8 cellular contexts compared by ENCODE assay signal in the genomic region with DNA sequence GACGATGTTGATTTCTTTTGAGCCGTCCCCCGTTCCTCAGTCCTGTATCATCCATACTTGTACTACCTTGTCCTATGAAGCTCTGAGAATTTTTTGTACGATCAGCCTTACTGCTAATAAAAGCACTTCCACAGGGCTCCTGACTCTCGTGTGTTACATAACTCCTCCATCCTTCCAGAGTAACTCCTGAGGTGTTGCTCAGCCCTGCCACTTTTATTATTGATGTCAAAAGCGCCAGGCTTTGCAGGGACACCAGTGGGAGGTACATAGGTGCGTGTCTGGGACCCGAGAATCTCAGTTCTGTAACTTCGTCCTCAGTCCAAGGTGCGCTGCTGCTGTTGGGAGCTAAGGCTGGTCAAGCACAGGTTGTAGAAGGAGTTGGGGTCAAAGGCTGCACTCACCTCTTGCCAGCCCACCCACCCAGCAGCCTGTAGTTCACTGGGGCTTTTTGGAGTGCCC. TPM values are rescaled to one million over a fixed set of nuclear protein-coding genes. Genes with fewer than 3 reads are reported as not detected.
A peak's percentile ranks its signal among the peaks of the same experiment; 100 is the strongest.
DNase-seq lines count a peak whose midpoint lies in the region; ATAC-seq, FAIRE-seq and TF ChIP-seq lines count a peak whose summit lies in the region.

No MANE protein-coding gene starts in this region.

- peaks cover 32% of the 10 kb centered on the region for H3K4me1 Mint-ChIP-seq in memory B cell

- BruUV-seq in K562 (replicated peaks; lab: Mats Ljungman, UMichigan) = no TSS peak

- H3K36me3 Mint-ChIP-seq in memory B cell = peaks cover 38% of the 10 kb centered on the region

- H3K27ac ChIP-seq in 22Rv1 = peak overlapping the region; percentile 99
- H3K27ac ChIP-seq in K562 (ENCODE audit: extremely low read depth, low read depth, low read length) = peak overlapping the region; percentile 89

- H3K4me2 ChIP-seq in K562 (ENCODE audit: insufficient read depth, low read length) = peak overlapping the region; percentile 83

- peaks cover 5% of the 10 kb centered on the region for H3K9me1 ChIP-seq in K562 (ENCODE audit: control insufficient read depth, insufficient read depth, low read length)

- H3K27me3 Mint-ChIP-seq in memory B cell = peaks cover 17% of the 10 kb centered on the region

- intact Hi-C loops in K562 (cut with micrococcal nuclease) = no loop called here

- no peaks in the 10 kb centered on the region for H3K9me3 ChIP-seq in K562 (replicated peaks; ENCODE audit: control insufficient read depth, insufficient read depth, low read depth, low read length)

- peak; percentile 65 for FAIRE-seq in K562 (lab: Jason Lieb, UNC)

- no peak for DNase-seq in HFF-Myc (ENCODE audit: extremely low read depth, low read depth)
- DNase-seq in K562 (ENCODE audit: extremely low read depth in 1 of 4, low spot score in 3 of 4) = peak in 2 of 4 experiments; percentile 27 to 48
- DNase-seq in memory B cell (ENCODE audit: low spot score in 2 of 2) = no peak
- DNase-seq in NCI-H510A (lab: John Stamatoyannopoulos, UW) = no peak
- DNase-seq in NCI-H1417 treated with DMSO at 0.1 percent for 48 hours (lab: John Stamatoyannopoulos, UW) = no peak
- no peak for DNase-seq in NAMALWA (ENCODE audit: low spot score)
- DNase-seq in cerebellar nuclear complex (lab: John Stamatoyannopoulos, UW) = no peak

- H3K36me3 ChIP-seq in K562 (ENCODE audit: control insufficient read depth, insufficient read depth, low read length) = peaks cover 54% of the 10 kb centered on the region

- CTCF ChIA-PET in K562 (lab: Yijun Ruan, JAX; ENCODE audit: low intra/inter-chr PET ratio) = no interaction called here

- peak overlapping the region; percentile 77 for H3K4me3 ChIP-seq in HFF-Myc (replicated peaks; ENCODE audit: low read depth, low read length)
- H3K4me3 ChIP-seq in K562 = peak overlapping the region; percentile 70

- TF ChIP-seq RAD21 in K562 (CRISPR knock-in tag; conservative IDR thresholded peaks at IDR 0.05 in 1 of 2, IDR thresholded peaks at IDR 0.05 in 1 of 2) = no peak

- peaks cover 44% of the 10 kb centered on the region for H3K79me2 ChIP-seq in K562 (ENCODE audit: control insufficient read depth, insufficient read depth, low read length)

- ATAC-seq in K562 (peak; percentile 1), memory B cell (ENCODE audit: low read depth) (no peak)

- H3K27me3 ChIP-seq in K562 (ENCODE audit: control insufficient read depth in 2 of 2, insufficient read depth in 2 of 2, low read length in 2 of 2) = no peaks in the 10 kb centered on the region

- H4K20me1 ChIP-seq in K562 (replicated peaks; ENCODE audit: control insufficient read depth, insufficient read depth, low read length) = peaks cover 26% of the 10 kb centered on the region

- peaks cover 27 to 77% of the 10 kb centered on the region in 2 experiments for H3K4me1 ChIP-seq in K562 (replicated peaks in 1 of 2; ENCODE audit: control insufficient read depth in 2 of 2, insufficient read depth in 2 of 2, low read length in 2 of 2)

- TF ChIP-seq POLR2A in K562 (conservative IDR thresholded peaks at IDR 0.05) = no peak; the same call in none of the 2 replicates

- TF ChIP-seq CTCF in 22Rv1 (IDR thresholded peaks at IDR 0.05) (no peak), HFF-Myc (IDR thresholded peaks at IDR 0.05; ENCODE audit: low read depth, low read length, missing control alignments) (no peak), K562 (IDR thresholded peaks at IDR 0.05 in 2 of 3, conservative IDR thresholded peaks at IDR 0.05 in 1 of 3; ENCODE audit: insufficient read depth in 2 of 3, low read depth in 1 of 3, low read length in 3 of 3) (no peak)

- peak overlapping the region; percentile 10 for H3K27ac Mint-ChIP-seq in memory B cell

- in situ Hi-C loops in K562 (cut with MboI) = no loop called here

- WGBS in K562 (ENCODE audit: insufficient coverage, low coverage, missing lambda C conversion rate) = 7% methylated on average over 10 of the region's 10 CpGs

- POLR2A ChIA-PET in K562 (lab: Yijun Ruan, JAX) = interaction anchor here (0.5 to 6.3 kb wide), 8 partner anchors 9 to 401 kb away, joined by 3 to 144 read pairs (median 4); a partner anchor contains a TSS

- H3K4me3 Mint-ChIP-seq in memory B cell = peak overlapping the region; percentile 86

- no peaks in the 10 kb centered on the region for H3K9me3 Mint-ChIP-seq in memory B cell

- peak overlapping the region; percentile 86 to 100 for H3K9ac ChIP-seq in K562 (ENCODE audit: insufficient read depth in 1 of 2, low read depth in 2 of 2, low read length in 2 of 2)

- TF ChIP-seq EP300 in K562 (IDR thresholded peaks at IDR 0.05; ENCODE audit: low read length) = no peak

- no peak overlapping the region for H2AFZ ChIP-seq in K562 (ENCODE audit: low read depth, low read length)

RNA-seq across cellular contexts. Expression of a gene that starts 1.0 kb away (rescaled TPM):
- 2.3 and 9.4 TPM in 2 replicates for total RNA-seq in K562 (2011; cell fraction: chromatin; rRNA removed; ENCODE audit: low replicate concordance)
- 15.4 and 16.7 TPM in 2 replicates for total RNA-seq in K562 (2011; cell fraction: nucleolus; rRNA removed)
- 6.6 and 8.9 TPM in 2 replicates for total RNA-seq in K562 (2011; cell fraction: nucleoplasm; rRNA removed)
- total RNA-seq in K562 (2014; rRNA removed) (18.8 and 20.9 TPM in 2 replicates), K562 (2014; rRNA removed; fragmentation: Illumina TruSeq; extraction: Trizol) (1.4 and 2.1 TPM in 2 replicates), K562 (2015; rRNA removed; fragmentation: Illumina TruSeq; extraction: Trizol) (3.5 and 3.7 TPM in 2 replicates), K562 (2021) (7.8 and 8.5 TPM in 2 replicates)
- polyA plus RNA-seq in K562 (2011; rRNA removed) (1.7 and 2.3 TPM in 2 replicates), K562 (2014; fragmentation: Illumina TruSeq; extraction: Trizol) (1.3 and 2.0 TPM in 2 replicates), K562 (2014; fragmentation: Nextera tagmentation; extraction: Ambion mirVana) (under 1 TPM; 0.50 to 0.53 TPM), K562 (2014; rRNA removed) (13.5 and 14.3 TPM in 2 replicates)
- 1.4 and 7.3 TPM in 2 replicates for polyA plus RNA-seq in K562 (2011; cell fraction: cytosol; rRNA removed)
- 2.0 and 9.3 TPM in 2 replicates for polyA plus RNA-seq in K562 (2011; cell fraction: nucleus; rRNA removed)
- polyA plus RNA-seq in K562 (2012) = 4.0 and 6.4 TPM in 2 replicates
- 1.4 and 2.4 TPM in 2 replicates for polyA minus RNA-seq in K562 (2011; rRNA and poly(A)+ RNA removed)
- polyA minus RNA-seq in K562 (2011; cell fraction: cytosol; rRNA and poly(A)+ RNA removed) = 3.8 and 6.0 TPM in 2 replicates
- 13.9 and 15.2 TPM in 2 replicates for polyA minus RNA-seq in K562 (2011; cell fraction: nucleus; rRNA and poly(A)+ RNA removed)

RNA-seq across cellular contexts. Expression of a gene that starts 7.1 kb away (rescaled TPM):
- 9.6 and 34.7 TPM in 2 replicates for total RNA-seq in K562 (2011; cell fraction: chromatin; rRNA removed; ENCODE audit: low replicate concordance)
- 25.8 and 31.3 TPM in 2 replicates for total RNA-seq in K562 (2011; cell fraction: nucleolus; rRNA removed)
- total RNA-seq in K562 (2011; cell fraction: nucleoplasm; rRNA removed) = 17.1 and 17.3 TPM in 2 replicates
- total RNA-seq in K562 (2014; rRNA removed) = 2.7 and 4.0 TPM in 2 replicates
- total RNA-seq in K562 (2014; rRNA removed; fragmentation: Illumina TruSeq; extraction: Trizol) = 0.54 and 0.84 TPM in 2 replicates
- total RNA-seq in K562 (2015; rRNA removed; fragmentation: Illumina TruSeq; extraction: Trizol) = 0.51 and 0.87 TPM in 2 replicates
- total RNA-seq in K562 (2021) = 7.5 and 8.8 TPM in 2 replicates
- polyA plus RNA-seq in K562 (2011; rRNA removed) = 2.5 and 2.8 TPM in 2 replicates
- polyA plus RNA-seq in K562 (2011; cell fraction: cytosol; rRNA removed) = 1.4 and 6.8 TPM in 2 replicates
- 9.7 and 46.1 TPM in 2 replicates for polyA plus RNA-seq in K562 (2011; cell fraction: nucleus; rRNA removed)
- 2.2 and 3.3 TPM in 2 replicates for polyA plus RNA-seq in K562 (2012)
- 1.9 and 4.2 TPM in 2 replicates for polyA plus RNA-seq in K562 (2014; fragmentation: Illumina TruSeq; extraction: Trizol)
- polyA plus RNA-seq in K562 (2014; fragmentation: Nextera tagmentation; extraction: Ambion mirVana) = under 1 TPM; 0.04 to 0.06 TPM
- polyA plus RNA-seq in K562 (2014; rRNA removed) = 8.0 and 9.3 TPM in 2 replicates
- 0.21 and 1.3 TPM in 2 replicates for polyA minus RNA-seq in K562 (2011; rRNA and poly(A)+ RNA removed)
- 1.2 and 5.0 TPM in 2 replicates for polyA minus RNA-seq in K562 (2011; cell fraction: cytosol; rRNA and poly(A)+ RNA removed)
- 3.3 and 3.9 TPM in 2 replicates for polyA minus RNA-seq in K562 (2011; cell fraction: nucleus; rRNA and poly(A)+ RNA removed)

RNA-seq across cellular contexts. Expression of a gene that starts 13.7 kb away (rescaled TPM):
- total RNA-seq in K562 (2011; cell fraction: chromatin; rRNA removed; ENCODE audit: low replicate concordance) = 448 and 751 TPM in 2 replicates
- 282 and 327 TPM in 2 replicates for total RNA-seq in K562 (2011; cell fraction: nucleolus; rRNA removed)
- total RNA-seq in K562 (2011; cell fraction: nucleoplasm; rRNA removed) = 310 and 324 TPM in 2 replicates
- 155 and 156 TPM in 2 replicates for total RNA-seq in K562 (2014; rRNA removed)
- 51.8 and 71.6 TPM in 2 replicates for total RNA-seq in K562 (2014; rRNA removed; fragmentation: Illumina TruSeq; extraction: Trizol)
- total RNA-seq in K562 (2015; rRNA removed; fragmentation: Illumina TruSeq; extraction: Trizol) = 80.6 and 84.4 TPM in 2 replicates
- 238 and 263 TPM in 2 replicates for total RNA-seq in K562 (2021)
- polyA plus RNA-seq in K562 (2011; rRNA removed) = 36.5 and 68.2 TPM in 2 replicates
- polyA plus RNA-seq in K562 (2011; cell fraction: cytosol; rRNA removed) = 31.1 and 47.3 TPM in 2 replicates
- polyA plus RNA-seq in K562 (2011; cell fraction: nucleus; rRNA removed) = 397 and 581 TPM in 2 replicates
- polyA plus RNA-seq in K562 (2012) = 151 and 218 TPM in 2 replicates
- 143 and 145 TPM in 2 replicates for polyA plus RNA-seq in K562 (2014; fragmentation: Illumina TruSeq; extraction: Trizol)
- polyA plus RNA-seq in K562 (2014; fragmentation: Nextera tagmentation; extraction: Ambion mirVana) = 10 to 100 TPM; 10.3 to 16.7 TPM
- 140 and 171 TPM in 2 replicates for polyA plus RNA-seq in K562 (2014; rRNA removed)
- polyA minus RNA-seq in K562 (2011; rRNA and poly(A)+ RNA removed) = 33.4 and 36.1 TPM in 2 replicates
- 63.2 and 87.3 TPM in 2 replicates for polyA minus RNA-seq in K562 (2011; cell fraction: cytosol; rRNA and poly(A)+ RNA removed)
- 122 and 159 TPM in 2 replicates for polyA minus RNA-seq in K562 (2011; cell fraction: nucleus; rRNA and poly(A)+ RNA removed)

RNA-seq across cellular contexts. Expression of a gene that starts 21.4 kb away (rescaled TPM):
- 66.0 and 118 TPM in 2 replicates for total RNA-seq in K562 (2011; cell fraction: chromatin; rRNA removed; ENCODE audit: low replicate concordance)
- 92.2 and 99.2 TPM in 2 replicates for total RNA-seq in K562 (2011; cell fraction: nucleolus; rRNA removed)
- 66.9 and 80.3 TPM in 2 replicates for total RNA-seq in K562 (2011; cell fraction: nucleoplasm; rRNA removed)
- total RNA-seq in K562 (2014; rRNA removed) = 104 and 108 TPM in 2 replicates
- total RNA-seq in K562 (2014; rRNA removed; fragmentation: Illumina TruSeq; extraction: Trizol) = 28.3 and 28.9 TPM in 2 replicates
- total RNA-seq in K562 (2015; rRNA removed; fragmentation: Illumina TruSeq; extraction: Trizol) = 85.7 and 90.5 TPM in 2 replicates
- 141 and 148 TPM in 2 replicates for total RNA-seq in K562 (2021)
- 48.5 and 54.0 TPM in 2 replicates for polyA plus RNA-seq in K562 (2011; rRNA removed)
- 55.2 and 103 TPM in 2 replicates for polyA plus RNA-seq in K562 (2011; cell fraction: cytosol; rRNA removed)
- polyA plus RNA-seq in K562 (2011; cell fraction: nucleus; rRNA removed) = 104 and 125 TPM in 2 replicates
- polyA plus RNA-seq in K562 (2012) = 96.4 and 111 TPM in 2 replicates
- polyA plus RNA-seq in K562 (2014; fragmentation: Illumina TruSeq; extraction: Trizol) = 35.6 and 78.2 TPM in 2 replicates
- 10 to 100 TPM in 1 of 2 experiments, 1 to 10 TPM in 1; 5.9 to 12.0 TPM for polyA plus RNA-seq in K562 (2014; fragmentation: Nextera tagmentation; extraction: Ambion mirVana)
- 103 and 112 TPM in 2 replicates for polyA plus RNA-seq in K562 (2014; rRNA removed)
- 16.6 and 36.4 TPM in 2 replicates for polyA minus RNA-seq in K562 (2011; rRNA and poly(A)+ RNA removed)
- polyA minus RNA-seq in K562 (2011; cell fraction: cytosol; rRNA and poly(A)+ RNA removed) = 27.3 and 36.2 TPM in 2 replicates
- 31.2 and 31.5 TPM in 2 replicates for polyA minus RNA-seq in K562 (2011; cell fraction: nucleus; rRNA and poly(A)+ RNA removed)

RNA-seq across cellular contexts. Expression of a gene that starts 36.0 kb away (rescaled TPM):
- 27.9 and 65.1 TPM in 2 replicates for total RNA-seq in K562 (2011; cell fraction: chromatin; rRNA removed; ENCODE audit: low replicate concordance)
- 41.7 and 43.0 TPM in 2 replicates for total RNA-seq in K562 (2011; cell fraction: nucleolus; rRNA removed)
- total RNA-seq in K562 (2011; cell fraction: nucleoplasm; rRNA removed) = 36.7 and 51.5 TPM in 2 replicates
- total RNA-seq in K562 (2014; rRNA removed) (10.7 and 13.8 TPM in 2 replicates), K562 (2014; rRNA removed; fragmentation: Illumina TruSeq; extraction: Trizol) (3.3 and 6.1 TPM in 2 replicates), K562 (2015; rRNA removed; fragmentation: Illumina TruSeq; extraction: Trizol) (7.9 and 10.7 TPM in 2 replicates), K562 (2021) (18.7 and 20.2 TPM in 2 replicates)
- polyA plus RNA-seq in K562 (2011; rRNA removed) (8.4 and 10.6 TPM in 2 replicates), K562 (2014; fragmentation: Illumina TruSeq; extraction: Trizol) (11.7 and 13.7 TPM in 2 replicates), K562 (2014; fragmentation: Nextera tagmentation; extraction: Ambion mirVana) (under 1 TPM; 0.06 to 0.17 TPM), K562 (2014; rRNA removed) (14.6 and 15.6 TPM in 2 replicates)
- 7.7 and 17.8 TPM in 2 replicates for polyA plus RNA-seq in K562 (2011; cell fraction: cytosol; rRNA removed)
- polyA plus RNA-seq in K562 (2011; cell fraction: nucleus; rRNA removed) = 38.4 and 65.5 TPM in 2 replicates
- polyA plus RNA-seq in K562 (2012) = 14.9 and 15.6 TPM in 2 replicates
- 3.3 and 4.6 TPM in 2 replicates for polyA minus RNA-seq in K562 (2011; rRNA and poly(A)+ RNA removed)
- polyA minus RNA-seq in K562 (2011; cell fraction: cytosol; rRNA and poly(A)+ RNA removed) = 8.4 and 8.9 TPM in 2 replicates
- 5.8 and 7.0 TPM in 2 replicates for polyA minus RNA-seq in K562 (2011; cell fraction: nucleus; rRNA and poly(A)+ RNA removed)
